Comparison of ENCODE assay signal across 1 cellular context in genomic region chr2:105328281-105329196, GRCh38.
A peak's percentile ranks its signal among the peaks of the same experiment; 100 is the strongest.
TF ChIP-seq lines count a peak whose summit lies in the region.

No MANE protein-coding gene starts in this region.

TF ChIP-seq in HepG2, 621 proteins besides CTCF, POLR2A, EP300 and RAD21 (continued from another document and continues in another):
- TF ChIP-seq ZNF18 (CRISPR knock-in tag; IDR thresholded peaks at IDR 0.05; ENCODE audit: insufficient replicate concordance) = no peak
- TF ChIP-seq NFYC (CRISPR knock-in tag; IDR thresholded peaks at IDR 0.05) = no peak
- no peak for TF ChIP-seq HDAC2 (CRISPR knock-in tag; IDR thresholded peaks at IDR 0.05)
- peak; percentile 74; the same call in 1 of the 2 replicates for TF ChIP-seq MEF2D (CRISPR knock-in tag; IDR thresholded peaks at IDR 0.05)
- peak; percentile 22 for TF ChIP-seq ZNF878 (CRISPR knock-in tag; IDR thresholded peaks at IDR 0.05)
- TF ChIP-seq ZNF17 (CRISPR knock-in tag; IDR thresholded peaks at IDR 0.05) = no peak
- no peak for TF ChIP-seq XRCC5 (optimal IDR thresholded peaks at IDR 0.05; ENCODE audit: low read length)
- TF ChIP-seq ZNF550 (CRISPR knock-in tag; IDR thresholded peaks at IDR 0.05; ENCODE audit: borderline replicate concordance) = no peak
- TF ChIP-seq ZNF503 (CRISPR knock-in tag; IDR thresholded peaks at IDR 0.05) = no peak
- no peak for TF ChIP-seq PRDM15 (CRISPR knock-in tag; IDR thresholded peaks at IDR 0.05)
- TF ChIP-seq KDM2A (CRISPR knock-in tag; IDR thresholded peaks at IDR 0.05; ENCODE audit: borderline replicate concordance, low read depth) = peak; percentile 49; the same call in 1 of the 2 replicates
- TF ChIP-seq ZBTB25 (CRISPR knock-in tag; IDR thresholded peaks at IDR 0.05) = peak; percentile 21; the same call in 1 of the 2 replicates
- TF ChIP-seq DPF2 (CRISPR knock-in tag; IDR thresholded peaks at IDR 0.05; ENCODE audit: borderline replicate concordance, low read depth) = peak; percentile 69
- TF ChIP-seq ZNF883 (CRISPR knock-in tag; IDR thresholded peaks at IDR 0.05; ENCODE audit: not compliant biosample characterization) = no peak
- TF ChIP-seq KDM1A (CRISPR knock-in tag; IDR thresholded peaks at IDR 0.05) = no peak
- no peak for TF ChIP-seq KLF13 (CRISPR knock-in tag; IDR thresholded peaks at IDR 0.05)
- TF ChIP-seq JUN (CRISPR knock-in tag; IDR thresholded peaks at IDR 0.05) = peak; percentile 80
- TF ChIP-seq ZNF296 (CRISPR knock-in tag; conservative IDR thresholded peaks at IDR 0.05) = no peak; the same call in 1 of the 2 replicates
- no peak for TF ChIP-seq SP5 (CRISPR knock-in tag; IDR thresholded peaks at IDR 0.05; ENCODE audit: borderline replicate concordance, low read depth)
- no peak for TF ChIP-seq NFE2L2 (IDR thresholded peaks at IDR 0.05; ENCODE audit: low read length)
- TF ChIP-seq KLF11 (CRISPR knock-in tag; IDR thresholded peaks at IDR 0.05) = 0 out of 2 replicates have a peak, but pooled peaks have one; percentile 56
- TF ChIP-seq ZNF101 (CRISPR knock-in tag; IDR thresholded peaks at IDR 0.05; ENCODE audit: borderline replicate concordance, low read depth) = peak; percentile 98; the same call in 1 of the 2 replicates
- 0 out of 2 replicates have a peak, but pooled peaks have one; percentile 5 for TF ChIP-seq ATF3 (CRISPR knock-in tag; IDR thresholded peaks at IDR 0.05)
- TF ChIP-seq TFDP1 (CRISPR knock-in tag; IDR thresholded peaks at IDR 0.05; ENCODE audit: borderline replicate concordance) = peak; percentile 85
- peak; percentile 70 for TF ChIP-seq SPEN (CRISPR knock-in tag; IDR thresholded peaks at IDR 0.05; ENCODE audit: low read depth)
- TF ChIP-seq RERE (CRISPR knock-in tag; IDR thresholded peaks at IDR 0.05; ENCODE audit: low read depth) = no peak
- TF ChIP-seq ZSCAN31 (CRISPR knock-in tag; IDR thresholded peaks at IDR 0.05; ENCODE audit: low read depth) = no peak
- no peak; the same call in 1 of the 2 replicates for TF ChIP-seq DRAP1 (CRISPR knock-in tag; IDR thresholded peaks at IDR 0.05)
- no peak for TF ChIP-seq DR1 (CRISPR knock-in tag; IDR thresholded peaks at IDR 0.05)
- no peak for TF ChIP-seq TERF1 (CRISPR knock-in tag; IDR thresholded peaks at IDR 0.05)
- TF ChIP-seq UBTF (CRISPR knock-in tag; IDR thresholded peaks at IDR 0.05) = peak; percentile 72
- TF ChIP-seq ZMAT3 (CRISPR knock-in tag; conservative IDR thresholded peaks at IDR 0.05) = peak; percentile 97
- TF ChIP-seq RNF2 (conservative IDR thresholded peaks at IDR 0.05; ENCODE audit: low read depth) = peak; percentile 89
- TF ChIP-seq ZNF557 (CRISPR knock-in tag; IDR thresholded peaks at IDR 0.05) = no peak
- TF ChIP-seq PLRG1 (conservative IDR thresholded peaks at IDR 0.05) = no peak
